19 cellular contexts compared by ENCODE assay signal in the genomic region with DNA sequence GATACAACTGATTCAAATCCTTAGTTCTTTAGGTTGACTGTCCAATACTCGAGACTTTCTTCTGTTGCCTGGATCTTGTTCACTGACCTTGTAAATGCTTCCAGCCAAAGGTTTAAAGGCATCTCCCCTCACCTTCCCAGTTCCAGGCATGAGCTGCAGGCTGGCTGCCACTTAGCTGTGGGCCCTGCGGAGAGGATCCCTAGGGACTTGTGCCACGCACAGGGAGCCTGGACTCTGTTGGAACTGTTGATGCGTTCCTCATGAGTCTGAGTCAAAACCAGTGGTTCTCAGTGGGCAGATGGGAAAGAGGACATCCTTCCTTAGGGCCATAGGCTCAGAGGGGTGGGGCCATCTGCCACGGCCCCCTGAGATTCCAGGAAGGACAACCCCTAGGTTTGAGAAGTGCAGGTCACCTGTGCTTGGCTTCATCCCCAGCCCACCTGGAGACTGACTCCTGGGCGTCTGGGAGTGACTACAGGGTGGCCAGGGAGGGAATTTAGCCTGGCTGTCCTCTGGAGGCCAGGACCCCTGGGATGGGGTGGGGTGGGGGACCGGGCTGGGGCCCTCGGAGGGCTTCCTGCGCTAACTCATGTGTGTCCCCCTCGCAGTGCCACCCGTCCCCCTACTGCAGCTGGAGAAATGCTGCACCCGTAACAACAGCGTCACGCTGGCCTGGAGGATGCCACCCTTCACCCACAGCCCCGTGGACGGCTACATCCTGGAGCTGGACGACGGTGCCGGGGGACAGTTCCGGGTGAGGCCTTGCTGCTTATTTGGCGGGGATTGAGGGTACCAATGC. TPM values are rescaled to one million over a fixed set of nuclear protein-coding genes. Genes with fewer than 3 reads are reported as not detected.
"Had no signal": no experiment of that assay in that cellular context is flagged by ENCODE, and none has a peak within 500 bp of the region (broad histone marks: within the 10 kb centered on the region; RNA-seq: fewer than 3 reads in every experiment).

No MANE protein-coding gene starts in this region.

- H3K4me1 Mint-ChIP-seq: nephron had no signal

- H3K4me1 ChIP-seq: colonic mucosa, esophagus squamous epithelium, gastroesophageal sphincter, left lung, right atrium auricular region had no signal

- ATAC-seq: gastroesophageal sphincter, left lung had no signal

- DNase-seq: colonic mucosa; dermis blood vessel endothelial cell; esophagus squamous epithelium; foreskin fibroblast; immature natural killer cell; left lung; mesenchymal stem cell; midbrain; naive B cell; small intestine; stimulated activated CD4-positive, alpha-beta T cell treated with anti-CD3 and anti-CD28 coated beads, Interleukin-2, amount 100 ng/mL, for 48 hours; stimulated activated naive CD4-positive, alpha-beta T cell treated with Interleukin-2 at 50 U/mL for 16 hours; trophoblast cell had no signal

- H3K4me3 ChIP-seq: colonic mucosa, esophagus squamous epithelium, gastroesophageal sphincter, left lung, lung, right atrium auricular region had no signal

- H3K27ac ChIP-seq: colonic mucosa, esophagus squamous epithelium, gastroesophageal sphincter, left lung, right atrium auricular region had no signal

- H3K9me3 ChIP-seq: colonic mucosa, esophagus squamous epithelium, gastroesophageal sphincter, left lung, right atrium auricular region had no signal

- H3K36me3 Mint-ChIP-seq: immature natural killer cell, naive B cell had no signal

- H3K36me3 ChIP-seq: colonic mucosa, esophagus squamous epithelium, gastroesophageal sphincter, left lung, right atrium auricular region had no signal

- H3K27me3 ChIP-seq: colonic mucosa, right atrium auricular region had no signal

- H3K27ac Mint-ChIP-seq: immature natural killer cell, naive B cell, nephron had no signal

- H3K9me3 Mint-ChIP-seq: immature natural killer cell, naive B cell, nephron had no signal

- H3K4me3 Mint-ChIP-seq: immature natural killer cell, naive B cell, nephron had no signal

RNA-seq across cellular contexts. Expression of a gene that starts 41.6 kb away (rescaled TPM):
- total RNA-seq: dermis blood vessel endothelial cell, epithelial cell of proximal tubule, esophagus squamous epithelium had no signal
- polyA plus RNA-seq: immature natural killer cell, keratinocyte had no signal
